13 cellular contexts compared by ENCODE assay signal in the genomic region with DNA sequence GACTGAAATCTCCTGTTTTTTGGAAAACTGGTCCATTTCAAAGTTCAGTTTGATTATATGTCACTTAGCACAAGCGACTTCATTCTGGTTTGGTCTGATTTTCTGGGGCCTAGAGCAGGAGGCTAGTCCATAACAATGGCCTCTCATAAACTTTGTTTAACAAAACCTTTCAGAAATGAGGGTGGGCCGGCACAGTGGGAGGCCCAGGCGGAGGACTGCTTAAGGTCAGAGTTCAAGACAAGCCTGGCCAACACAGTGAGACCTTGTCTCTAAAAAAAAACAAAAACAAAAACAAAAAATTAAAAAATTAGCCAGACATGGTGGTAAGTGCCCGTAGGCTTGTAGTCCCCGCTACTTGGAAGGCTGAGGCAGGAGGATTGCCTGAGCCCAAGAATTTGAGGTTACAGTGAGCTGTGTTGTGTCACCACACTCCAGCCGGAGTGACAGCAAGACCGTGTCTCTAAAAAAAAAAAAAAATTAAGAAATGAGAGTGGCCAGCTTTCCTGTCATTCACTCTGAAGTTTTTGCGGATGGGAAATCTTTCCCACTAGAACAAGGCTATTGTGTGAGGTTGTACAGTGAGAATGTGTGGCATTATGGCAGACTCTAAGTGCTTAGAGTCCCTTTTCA. TPM values are rescaled to one million over a fixed set of nuclear protein-coding genes. Genes with fewer than 3 reads are reported as not detected.
DNase-seq lines count a peak whose midpoint lies in the region; ATAC-seq and TF ChIP-seq lines count a peak whose summit lies in the region.
"Had no signal": no experiment of that assay in that cellular context is flagged by ENCODE, and none has a peak within 500 bp of the region (broad histone marks: within the 10 kb centered on the region; RNA-seq: fewer than 3 reads in every experiment).

No MANE protein-coding gene starts in this region.

- H3K36me3 Mint-ChIP-seq in MCF 10A (ENCODE audit: insufficient read depth, unreplicated experiment), result peaks cover 7% of the 10 kb centered on the region

- H3K4me3 ChIP-seq in breast epithelium, result no peak overlapping the region
- H3K4me3 ChIP-seq in upper lobe of right lung, result no peak overlapping the region
- H3K4me3 ChIP-seq: gastroesophageal sphincter had no signal

- DNase-seq in MCF 10A (ENCODE audit: unreplicated experiment) (no peak), breast epithelium (ENCODE audit: low spot score in 2 of 2) (no peak), SIG-M5 (lab: John Stamatoyannopoulos, UW) (peak; percentile 12), epithelial cell of prostate (ENCODE audit: low read depth, low spot score) (no peak), upper lobe of right lung (no peak), germinal center (ENCODE audit: low spot score) (no peak), Kasumi-1 (lab: John Stamatoyannopoulos, UW) (no peak), DMS 273 treated with DMSO at 0.1 percent for 48 hours (lab: John Stamatoyannopoulos, UW) (no peak)
- DNase-seq: activated CD4-positive, alpha-beta memory T cell treated with anti-CD3 and anti-CD28 coated beads, Interleukin-2, amount 10 ng/mL, durations not matched to agents 7 days and 5 days; anterior cingulate cortex; effector CD4-positive, alpha-beta T cell; NCI-H1694 treated with DMSO at 0.1 percent for 48 hours had no signal

- peaks cover 22% of the 10 kb centered on the region for H3K4me1 Mint-ChIP-seq in MCF 10A (ENCODE audit: insufficient read depth, unreplicated experiment)

- TF ChIP-seq POLR2A in breast epithelium (IDR thresholded peaks at IDR 0.05), result no peak

- no peaks in the 10 kb centered on the region for H3K36me3 ChIP-seq in breast epithelium
- no peaks in the 10 kb centered on the region for H3K36me3 ChIP-seq in upper lobe of right lung
- H3K36me3 ChIP-seq: gastroesophageal sphincter had no signal

- no TSS peak for BruUV-seq in MCF 10A (replicated peaks; lab: Mats Ljungman, UMichigan)

- no peaks in the 10 kb centered on the region for H3K9me3 Mint-ChIP-seq in MCF 10A (ENCODE audit: unreplicated experiment)
- H3K9me3 Mint-ChIP-seq: activated CD4-positive, alpha-beta memory T cell treated with anti-CD3 and anti-CD28 coated beads, Interleukin-2, amount 10 ng/mL, durations not matched to agents 7 days and 5 days had no signal

- H3K27ac ChIP-seq in breast epithelium (no peak overlapping the region), epithelial cell of prostate (peak overlapping the region; percentile 90), upper lobe of right lung (peak overlapping the region; percentile 1)
- H3K27ac ChIP-seq: gastroesophageal sphincter had no signal

- H3K4me1 ChIP-seq in breast epithelium (no peaks in the 10 kb centered on the region), upper lobe of right lung (no peaks in the 10 kb centered on the region)

- CTCF ChIA-PET in MCF 10A (lab: Yijun Ruan, JAX), result interaction anchor here (0.6 kb wide), 2 partner anchors 80 to 166 kb away, joined by 3 read pairs; a partner anchor contains a TSS

- TF ChIP-seq CTCF in MCF 10A (IDR thresholded peaks at IDR 0.05; ENCODE audit: unreplicated experiment), result no peak
- TF ChIP-seq CTCF in breast epithelium (IDR thresholded peaks at IDR 0.05), result no peak
- TF ChIP-seq CTCF in upper lobe of right lung (IDR thresholded peaks at IDR 0.05), result no peak

- peak overlapping the region; percentile 98 for H3K27ac Mint-ChIP-seq in MCF 10A (ENCODE audit: low read depth, unreplicated experiment)

- H3K4me3 Mint-ChIP-seq in MCF 10A (ENCODE audit: unreplicated experiment), result no peak overlapping the region

- H3K9me3 ChIP-seq in breast epithelium (no peaks in the 10 kb centered on the region), upper lobe of right lung (no peaks in the 10 kb centered on the region)
- H3K9me3 ChIP-seq: gastroesophageal sphincter had no signal

- H3K27me3 ChIP-seq in breast epithelium (no peaks in the 10 kb centered on the region), upper lobe of right lung (no peaks in the 10 kb centered on the region)
- H3K27me3 ChIP-seq: gastroesophageal sphincter had no signal

- ATAC-seq in upper lobe of right lung, result no peak
- ATAC-seq: gastroesophageal sphincter had no signal

- H3K27me3 Mint-ChIP-seq in MCF 10A (ENCODE audit: insufficient read depth, unreplicated experiment), result no peaks in the 10 kb centered on the region

- POLR2A ChIA-PET in MCF 10A (lab: Yijun Ruan, JAX), result interaction anchor here (0.7 to 2.1 kb wide), 11 partner anchors 8 to 241 kb away, joined by 3 to 12 read pairs (median 5); no protein-coding TSS in a partner anchor

- intact Hi-C loops in MCF 10A (cut with micrococcal nuclease) (no loop called here), breast epithelium (cut with DNase I; ENCODE audit: low total_unique reads) (no loop called here), upper lobe of right lung (cut with DNase I) (no loop called here)

RNA-seq across cellular contexts. Expression of a gene that starts 1.2 kb away (rescaled TPM):
- total RNA-seq in MCF 10A (2022) (2.0 and 3.3 TPM in 2 replicates), breast epithelium (1 to 10 TPM; 1.1 to 7.9 (median 4.5) TPM), upper lobe of right lung (81.7 TPM)

Comparison
In these comparisons a context has a peak if more than half of its experiments do, and no peak if none do; other contexts are left out.
1. H3K27ac ChIP-seq: peak in epithelial cell of prostate (single experiment) and upper lobe of right lung (single experiment); none in breast epithelium (0 of 2).